31 cellular contexts compared by ENCODE assay signal in the genomic region with DNA sequence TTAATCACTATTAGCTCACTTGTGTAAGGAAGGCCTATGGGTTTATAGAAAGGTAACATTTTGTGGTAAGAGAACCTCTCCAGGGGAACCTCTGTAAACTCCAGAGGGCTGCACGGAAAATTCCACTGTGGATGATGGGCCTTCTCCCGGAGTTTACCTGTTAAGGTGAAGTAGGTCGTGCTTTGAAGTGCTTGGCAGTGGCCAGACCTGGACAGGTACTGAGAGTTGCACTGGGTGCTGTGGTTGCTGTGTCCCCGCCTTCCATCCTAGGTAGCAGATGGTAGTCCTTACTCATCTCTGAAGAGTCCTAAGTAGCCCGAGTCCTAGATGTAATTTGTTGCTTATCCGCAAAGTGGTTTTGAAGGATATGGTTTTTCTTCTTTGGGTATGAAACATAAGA.
A peak's percentile ranks its signal among the peaks of the same experiment; 100 is the strongest.
DNase-seq lines count a peak whose midpoint lies in the region; ATAC-seq, FAIRE-seq and TF ChIP-seq lines count a peak whose summit lies in the region.
"Had no signal": no experiment of that assay in that cellular context is flagged by ENCODE, and none has a peak within 500 bp of the region (broad histone marks: within the 10 kb centered on the region; RNA-seq: fewer than 3 reads in every experiment).

No MANE protein-coding gene starts in this region.

- no peak overlapping the region for H3K4me2 ChIP-seq in mesenchymal stem cell (ENCODE audit: low read length, poor library complexity, severe bottlenecking)

- no peak for DNase-seq in activated naive CD4-positive, alpha-beta T cell treated with anti-CD3 and anti-CD28 coated beads for 36 hours
- no peak for DNase-seq in activated naive CD4-positive, alpha-beta T cell treated with Interleukin-2 at 50 U/mL for 16 hours
- DNase-seq in RPMI8226 (peak; percentile 29), mesenchymal stem cell (no peak), kidney (no peak), kidney tubule cell (ENCODE audit: low spot score) (no peak)
- no peak for DNase-seq in central memory CD4-positive, alpha-beta T cell
- DNase-seq: activated CD4-positive, alpha-beta T cell treated with anti-CD3 and anti-CD28 coated beads for 1 hour; activated gamma-delta T cell; activated T-cell treated with anti-CD3 and anti-CD28 coated beads, Interleukin-2, amount 50 U/mL, for 1 hour; DND-41; effector memory CD8-positive, alpha-beta T cell; hippocampal formation; immature natural killer cell; left ventricle myocardium inferior; mucosa of descending colon; NCI-H1105; NCI-H2029; NCI-H226; stimulated activated CD8-positive, alpha-beta memory T cell treated with anti-CD3 and anti-CD28 coated beads, Interleukin-4, amount 100 ng/mL, for 48 hours; T-helper 1 cell; transverse colon had no signal

- intact Hi-C loops in activated naive CD4-positive, alpha-beta T cell treated with anti-CD3 and anti-CD28 coated beads for 36 hours (cut with micrococcal nuclease), result loop anchor here (2.0 kb wide), 1 partner anchor 91 kb away; no protein-coding TSS in a partner anchor
- intact Hi-C loops in kidney (cut with DNase I), result no loop called here

- peak overlapping the region; percentile 7 for H3K27ac Mint-ChIP-seq in activated naive CD4-positive, alpha-beta T cell treated with anti-CD3 and anti-CD28 coated beads for 36 hours
- H3K27ac Mint-ChIP-seq: effector memory CD8-positive, alpha-beta T cell; immature natural killer cell had no signal

- H4K8ac ChIP-seq in mesenchymal stem cell (ENCODE audit: low read length), result peak overlapping the region; percentile 45

- H3K36me3 ChIP-seq in mesenchymal stem cell (ENCODE audit: control insufficient read depth in 1 of 2, insufficient read depth in 2 of 2, low read depth in 1 of 2, low read length in 2 of 2) (peaks cover 0 to 2% of the 10 kb centered on the region in 2 experiments), kidney (ENCODE audit: control insufficient read depth in 1 of 2, insufficient read depth in 2 of 2, low read length in 2 of 2) (no peaks in the 10 kb centered on the region)
- H3K36me3 ChIP-seq: left ventricle myocardium inferior, prostate gland, transverse colon had no signal

- no peak for FAIRE-seq in kidney (lab: Jason Lieb, UNC)
- FAIRE-seq: bronchial epithelial cell, frontal cortex, TTC549 had no signal

- H3K4me3 ChIP-seq in mesenchymal stem cell (ENCODE audit: insufficient read depth in 1 of 2, low read depth in 1 of 2, low read length in 2 of 2) (no peak overlapping the region), kidney (ENCODE audit: low read length in 2 of 2) (no peak overlapping the region)
- H3K4me3 ChIP-seq: coronary artery, HAP-1, left ventricle myocardium inferior, mucosa of descending colon, prostate gland, transverse colon had no signal

- H3K27me3 ChIP-seq in mesenchymal stem cell (ENCODE audit: control insufficient read depth in 1 of 2, insufficient read depth in 1 of 2, low read length in 2 of 2), result no peaks in the 10 kb centered on the region
- H3K27me3 ChIP-seq: transverse colon had no signal

- 95% methylated on average over 6 of the region's 6 CpGs for WGBS in mesenchymal stem cell

- H3K27ac ChIP-seq in mesenchymal stem cell (ENCODE audit: low read length, poor library complexity, severe bottlenecking) (no peak overlapping the region), kidney (ENCODE audit: low read depth in 2 of 2, low read length in 2 of 2) (no peak overlapping the region)
- H3K27ac ChIP-seq: coronary artery, HL-60, left ventricle myocardium inferior, prostate gland, transverse colon had no signal

- H3K9ac ChIP-seq in mesenchymal stem cell (ENCODE audit: low read length), result no peak overlapping the region
- H3K9ac ChIP-seq in kidney (ENCODE audit: low read length in 2 of 2), result no peak overlapping the region

- H2AFZ ChIP-seq in mesenchymal stem cell (ENCODE audit: low read depth, low read length), result no peak overlapping the region

- no peak overlapping the region for H2BK15ac ChIP-seq in mesenchymal stem cell (ENCODE audit: low read depth, poor library complexity, severe bottlenecking)

- peak overlapping the region in 1 of 2 experiments; percentile 64 for H3K18ac ChIP-seq in mesenchymal stem cell (ENCODE audit: low read depth in 1 of 2, low read length in 2 of 2)

- H3K4ac ChIP-seq in mesenchymal stem cell (ENCODE audit: low read depth in 1 of 2, low read length in 2 of 2), result no peak overlapping the region

- H2BK5ac ChIP-seq in mesenchymal stem cell (ENCODE audit: low read depth, low read length, poor library complexity, severe bottlenecking), result no peak overlapping the region

- peaks cover 26% of the 10 kb centered on the region for H3K79me1 ChIP-seq in mesenchymal stem cell (replicated peaks; ENCODE audit: low read length, poor library complexity, severe bottlenecking)

- peaks cover 2% of the 10 kb centered on the region for H3K4me1 Mint-ChIP-seq in activated naive CD4-positive, alpha-beta T cell treated with anti-CD3 and anti-CD28 coated beads for 36 hours (ENCODE audit: low read depth)
- H3K4me1 Mint-ChIP-seq: immature natural killer cell had no signal

- peaks cover 43% of the 10 kb centered on the region for H3K27me3 Mint-ChIP-seq in activated naive CD4-positive, alpha-beta T cell treated with anti-CD3 and anti-CD28 coated beads for 36 hours (ENCODE audit: low read depth)

- H3K9me3 ChIP-seq in mesenchymal stem cell (ENCODE audit: control insufficient read depth, low read length) (no peaks in the 10 kb centered on the region), kidney (ENCODE audit: control insufficient read depth in 1 of 2, low read length in 2 of 2) (no peaks in the 10 kb centered on the region)
- H3K9me3 ChIP-seq: HAP-1, left ventricle myocardium inferior, mucosa of descending colon, prostate gland, transverse colon had no signal

- TF ChIP-seq CTCF in kidney (IDR thresholded peaks at IDR 0.05; ENCODE audit: borderline replicate concordance, extremely low read depth, insufficient read depth), result no peak

- H4K91ac ChIP-seq in mesenchymal stem cell (ENCODE audit: low read length), result no peak overlapping the region

- H3K36me3 Mint-ChIP-seq in activated naive CD4-positive, alpha-beta T cell treated with anti-CD3 and anti-CD28 coated beads for 36 hours (ENCODE audit: low read depth), result no peaks in the 10 kb centered on the region
- H3K36me3 Mint-ChIP-seq: immature natural killer cell had no signal

- H3K4me3 Mint-ChIP-seq in activated naive CD4-positive, alpha-beta T cell treated with anti-CD3 and anti-CD28 coated beads for 36 hours, result no peak overlapping the region
- H3K4me3 Mint-ChIP-seq: effector memory CD8-positive, alpha-beta T cell; immature natural killer cell had no signal

- no peak overlapping the region for H3K23ac ChIP-seq in mesenchymal stem cell (ENCODE audit: low read length in 2 of 2)

- H3K14ac ChIP-seq in mesenchymal stem cell (ENCODE audit: low read length in 2 of 2), result no peak overlapping the region

- peak overlapping the region in 1 of 2 experiments; percentile 29 for H2BK12ac ChIP-seq in mesenchymal stem cell (ENCODE audit: low read length in 2 of 2)

- no peak for ATAC-seq in GM19324 (IDR thresholded peaks at IDR 0.05; ENCODE audit: low FRiP score, unreplicated experiment)
- ATAC-seq: effector memory CD8-positive, alpha-beta T cell; esophagus mucosa; mucosa of descending colon had no signal

- no peaks in the 10 kb centered on the region for H3K9me3 Mint-ChIP-seq in activated naive CD4-positive, alpha-beta T cell treated with anti-CD3 and anti-CD28 coated beads for 36 hours
- H3K9me3 Mint-ChIP-seq: effector memory CD8-positive, alpha-beta T cell; immature natural killer cell had no signal

- H3K4me1 ChIP-seq in mesenchymal stem cell (ENCODE audit: control insufficient read depth, insufficient read depth, low read depth, low read length) (peaks cover 26% of the 10 kb centered on the region), kidney (ENCODE audit: control insufficient read depth in 1 of 2, insufficient read depth in 1 of 2, low read depth in 1 of 2, low read length in 2 of 2) (peaks cover 13 to 14% of the 10 kb centered on the region in 2 donors)

- H2AK5ac ChIP-seq in mesenchymal stem cell (ENCODE audit: low read length, severe bottlenecking), result peak overlapping the region; percentile 90

- CTCF ChIA-PET in activated naive CD4-positive, alpha-beta T cell treated with anti-CD3 and anti-CD28 coated beads for 36 hours (lab: Charles Lee), result no interaction called here

- no peak overlapping the region for H2BK120ac ChIP-seq in mesenchymal stem cell (ENCODE audit: low read depth, low read length)
